In genomic region chr6:110054664-110055386, GRCh38 we compare ENCODE assay signal across 20 cellular contexts.
DNase-seq lines count a peak whose midpoint lies in the region; ATAC-seq, FAIRE-seq and TF ChIP-seq lines count a peak whose summit lies in the region.
"Had no signal": no experiment of that assay in that cellular context is flagged by ENCODE, and none has a peak within 500 bp of the region (broad histone marks: within the 10 kb centered on the region; RNA-seq: fewer than 3 reads in every experiment).

No MANE protein-coding gene starts in this region.

- CTCF ChIA-PET in H1 (lab: Charles Lee; ENCODE audit: partially characterized antibody): interaction anchor here (1.1 to 5.0 kb wide), 10 partner anchors 11 to 563 kb away, joined by 3 to 49 read pairs (median 13); partner anchors contain the start of gene DDO

- H4K91ac ChIP-seq in H1 (replicated peaks; ENCODE audit: insufficient read length, low read length): no peak overlapping the region

- no peak overlapping the region for H2BK5ac ChIP-seq in H1 (ENCODE audit: low read depth, low read length)

- H3K9ac ChIP-seq in BLaER1 treated with 17β-estradiol and CSF1 and Interleukin-3, amounts not matched to agents 10 nM and 100 nM: no peak overlapping the region
- no peak overlapping the region for H3K9ac ChIP-seq in H1 (replicated peaks in 1 of 4; ENCODE audit: extremely low read depth in 1 of 4, low read depth in 3 of 4, low read length in 3 of 4)
- H3K9ac ChIP-seq: SK-N-SH had no signal

- no peak overlapping the region for H2BK120ac ChIP-seq in H1 (replicated peaks; ENCODE audit: low read depth, low read length)

- no peak overlapping the region; the same call in 1 of the 2 replicates for H4K8ac ChIP-seq in H1 (ENCODE audit: extremely low read depth, insufficient read depth, low read length)

- no peak overlapping the region for H3K27ac ChIP-seq in BLaER1 treated with 17β-estradiol and CSF1 and Interleukin-3, amounts not matched to agents 10 nM and 100 nM
- no peak overlapping the region for H3K27ac ChIP-seq in H1 (ENCODE audit: low read depth, low read length)

- intact Hi-C loops in sciatic nerve (cut with DNase I): loop anchor here (5.0 kb wide), 1 partner anchor 348 kb away; no protein-coding TSS in a partner anchor

- no peak overlapping the region for H2BK15ac ChIP-seq in H1 (ENCODE audit: low read length)

- no peaks in the 10 kb centered on the region for H4K20me1 ChIP-seq in BLaER1 treated with 17β-estradiol and CSF1 and Interleukin-3, amounts not matched to agents 10 nM and 100 nM
- H4K20me1 ChIP-seq in H1 (replicated peaks in 1 of 2; ENCODE audit: control insufficient read depth in 1 of 2, insufficient read depth in 2 of 2, low read length in 2 of 2): no peaks in the 10 kb centered on the region

- H3K79me1 ChIP-seq in H1 (ENCODE audit: low read depth, low read length): no peaks in the 10 kb centered on the region

- no peak overlapping the region for H3K4me3 ChIP-seq in BLaER1 treated with 17β-estradiol and CSF1 and Interleukin-3, amounts not matched to agents 10 nM and 100 nM
- H3K4me3 ChIP-seq in H1 (ENCODE audit: extremely low read depth in 1 of 4, insufficient read depth in 2 of 4, low read depth in 3 of 4, low read length in 4 of 4) (no peak overlapping the region), HAP-1 (no peak overlapping the region)

- no peak overlapping the region for H3K23ac ChIP-seq in H1 (ENCODE audit: insufficient read length)

- no peak overlapping the region for H2AK5ac ChIP-seq in H1 (ENCODE audit: low read depth, low read length)

- H3K4me1 Mint-ChIP-seq in stimulated activated effector memory CD8-positive, alpha-beta T cell treated with anti-CD3 and anti-CD28 coated beads, Interleukin-12 subunit alpha, Interleukin-12 subunit beta, amount 100 ng/mL, for 72 hours: no peaks in the 10 kb centered on the region

- H3K36me3 Mint-ChIP-seq in stimulated activated effector memory CD8-positive, alpha-beta T cell treated with anti-CD3 and anti-CD28 coated beads, Interleukin-12 subunit alpha, Interleukin-12 subunit beta, amount 100 ng/mL, for 72 hours: no peaks in the 10 kb centered on the region
- H3K36me3 Mint-ChIP-seq: CD4-positive, alpha-beta memory T cell had no signal

- no peak for FAIRE-seq in H1 (lab: Jason Lieb, UNC)
- FAIRE-seq: GM18507, RCC 7860 had no signal

- H3K4ac ChIP-seq in H1 (replicated peaks; ENCODE audit: insufficient read length, low read depth, low read length): no peak overlapping the region

- H3K9me3 ChIP-seq in BLaER1 treated with 17β-estradiol and CSF1 and Interleukin-3, amounts not matched to agents 10 nM and 100 nM (replicated peaks in 1 of 11): no peaks in the 10 kb centered on the region
- H3K9me3 ChIP-seq in H1 (ENCODE audit: insufficient read depth in 2 of 2, low read depth in 1 of 2, low read length in 1 of 2): no peaks in the 10 kb centered on the region
- no peaks in the 10 kb centered on the region for H3K9me3 ChIP-seq in HAP-1
- H3K9me3 ChIP-seq: SK-N-SH had no signal

- no peak overlapping the region for H3K14ac ChIP-seq in H1 (ENCODE audit: insufficient read length)

- peak overlapping the region; percentile 91 for H2AFZ ChIP-seq in H1 (ENCODE audit: low read length)

- peak; percentile 24 for ATAC-seq in stimulated activated effector memory CD8-positive, alpha-beta T cell treated with anti-CD3 and anti-CD28 coated beads, Interleukin-12 subunit alpha, Interleukin-12 subunit beta, amount 100 ng/mL, for 72 hours
- ATAC-seq in GM21381 (IDR thresholded peaks at IDR 0.05; ENCODE audit: unreplicated experiment): no peak
- ATAC-seq in sciatic nerve: no peak

- DNase-seq in NCI-H748 (lab: John Stamatoyannopoulos, UW; ENCODE audit: unreplicated experiment) (peak; percentile 36), NCI-H748 treated with DMSO at 0.1 percent for 48 hours (lab: John Stamatoyannopoulos, UW) (no peak), H1 (ENCODE audit: low read depth in 1 of 2, low spot score in 2 of 2) (no peak), sciatic nerve (ENCODE audit: low spot score) (no peak), HAP-1 (ENCODE audit: low spot score in 2 of 2) (no peak)
- DNase-seq in stimulated activated effector memory CD8-positive, alpha-beta T cell treated with anti-CD3 and anti-CD28 coated beads, Interleukin-12 subunit alpha, Interleukin-12 subunit beta, amount 100 ng/mL, for 72 hours (ENCODE audit: low spot score in 2 of 2): peak in 1 of 2 donors; percentile 35
- DNase-seq: C1 segment of cervical spinal cord; CD4-positive, alpha-beta memory T cell; Kasumi-1; MV-4-11; NCI-H1436 treated with DMSO at 0.1 percent for 48 hours; NCI-H187 treated with DMSO at 0.1 percent for 48 hours; NCI-H446; OCI-M1; SIG-M5; SK-N-SH had no signal

- H3K27me3 ChIP-seq in BLaER1 treated with 17β-estradiol and CSF1 and Interleukin-3, amounts not matched to agents 10 nM and 100 nM: peaks cover 0 to 11% (median 5%) of the 10 kb centered on the region in 11 experiments; a peak in 4 of 22 replicates
- no peaks in the 10 kb centered on the region for H3K27me3 ChIP-seq in H1 (replicated peaks in 1 of 4; ENCODE audit: control insufficient read depth in 3 of 4, extremely low read depth in 1 of 4, insufficient read depth in 3 of 4, low read length in 3 of 4)
- H3K27me3 ChIP-seq in HAP-1 (ENCODE audit: low read depth): peaks cover 22% of the 10 kb centered on the region

- WGBS in H1 (ENCODE audit: extremely low coverage in 1 of 2, insufficient coverage in 1 of 2, insufficient read length in 1 of 2, insufficient replicate concordance in 2 of 2, low coverage in 1 of 2, low lambda C conversion rate in 2 of 2, missing lambda C conversion rate in 1 of 2), 2 experiments: 88% methylated on average over 15 of the region's 15 CpGs; no CpG with 5 or more reads in 1 of the 2 experiments

- no peak for TF ChIP-seq EP300 in H1 (IDR thresholded peaks at IDR 0.05; ENCODE audit: borderline replicate concordance in 1 of 2, low read depth in 2 of 2, low read length in 2 of 2)

- peak overlapping the region in 7 of 11 experiments; percentile 1 to 41 (median 36); a peak in 9 of 22 replicates for H3K4me2 ChIP-seq in BLaER1 treated with 17β-estradiol and CSF1 and Interleukin-3, amounts not matched to agents 10 nM and 100 nM
- no peak overlapping the region for H3K4me2 ChIP-seq in H1 (ENCODE audit: insufficient read depth in 1 of 2, low read depth in 2 of 2, low read length in 2 of 2)
- H3K4me2 ChIP-seq: SK-N-SH had no signal

- H3K27ac Mint-ChIP-seq in stimulated activated effector memory CD8-positive, alpha-beta T cell treated with anti-CD3 and anti-CD28 coated beads, Interleukin-12 subunit alpha, Interleukin-12 subunit beta, amount 100 ng/mL, for 72 hours: no peak overlapping the region

- no peak overlapping the region for H3K4me3 Mint-ChIP-seq in stimulated activated effector memory CD8-positive, alpha-beta T cell treated with anti-CD3 and anti-CD28 coated beads, Interleukin-12 subunit alpha, Interleukin-12 subunit beta, amount 100 ng/mL, for 72 hours
- H3K4me3 Mint-ChIP-seq: CD4-positive, alpha-beta memory T cell had no signal

- no peak for TF ChIP-seq POLR2A in H1 (IDR thresholded peaks at IDR 0.05; ENCODE audit: control extremely low read depth in 1 of 2, low read depth in 2 of 2, low read length in 2 of 2)

- H3K36me3 ChIP-seq in BLaER1 treated with 17β-estradiol and CSF1 and Interleukin-3, amounts not matched to agents 10 nM and 100 nM: no peaks in the 10 kb centered on the region
- H3K36me3 ChIP-seq in H1 (ENCODE audit: control insufficient read depth in 2 of 4, insufficient read depth in 4 of 4, low read length in 3 of 4) (no peaks in the 10 kb centered on the region), HAP-1 (replicated peaks) (no peaks in the 10 kb centered on the region; the same call in 1 of the 2 replicates)

- peaks cover 0 to 20% (median 10%) of the 10 kb centered on the region in 10 experiments; a peak in 7 of 20 replicates for H3K4me1 ChIP-seq in BLaER1 treated with 17β-estradiol and CSF1 and Interleukin-3, amounts not matched to agents 10 nM and 100 nM
- H3K4me1 ChIP-seq in H1 (replicated peaks in 1 of 4; ENCODE audit: control insufficient read depth in 3 of 4, insufficient read depth in 4 of 4, low read length in 3 of 4): peaks cover 0 to 3% (median 0%) of the 10 kb centered on the region in 4 experiments; a peak in 1 of 7 replicates
- H3K4me1 ChIP-seq in HAP-1: no peaks in the 10 kb centered on the region

- no peak overlapping the region for H2BK20ac ChIP-seq in H1 (ENCODE audit: low read length)

- in situ Hi-C loops in HAP-1 (cut with MboI; ENCODE audit: low sequenced_read_pairs): loop anchor here (25.0 kb wide), 1 partner anchor 332 kb away; no protein-coding TSS in a partner anchor

- POLR2A ChIA-PET in H1 (lab: Charles Lee; ENCODE audit: partially characterized antibody): interaction anchor here (1.3 kb wide), 1 partner anchor 25 kb away, joined by 3 read pairs; no protein-coding TSS in a partner anchor

- no peak overlapping the region for H3K56ac ChIP-seq in H1 (replicated peaks; ENCODE audit: insufficient read length, low read depth, low read length)

- H2BK12ac ChIP-seq in H1 (ENCODE audit: low read depth, low read length): no peak overlapping the region

- TF ChIP-seq CTCF in H1 (IDR thresholded peaks at IDR 0.05; ENCODE audit: control extremely low read depth in 1 of 3, insufficient read depth in 1 of 3, low read depth in 1 of 3, low read length in 3 of 3): no peak

- H3K9me3 Mint-ChIP-seq in stimulated activated effector memory CD8-positive, alpha-beta T cell treated with anti-CD3 and anti-CD28 coated beads, Interleukin-12 subunit alpha, Interleukin-12 subunit beta, amount 100 ng/mL, for 72 hours: no peaks in the 10 kb centered on the region
- H3K9me3 Mint-ChIP-seq: CD4-positive, alpha-beta memory T cell had no signal

- no peak overlapping the region for H4K5ac ChIP-seq in H1 (ENCODE audit: insufficient read length, low read depth, low read length)

- no peaks in the 10 kb centered on the region for H3K79me2 ChIP-seq in H1 (ENCODE audit: control insufficient read depth in 1 of 2, insufficient read depth in 2 of 2, low read length in 2 of 2)

- TF ChIP-seq RAD21 in H1 (IDR thresholded peaks at IDR 0.05 in 1 of 2, conservative IDR thresholded peaks at IDR 0.05 in 1 of 2; ENCODE audit: low read depth in 2 of 2, low read length in 2 of 2): no peak

- H3K23me2 ChIP-seq in H1 (ENCODE audit: low read depth, low read length): no peaks in the 10 kb centered on the region

- H3K18ac ChIP-seq in H1 (ENCODE audit: extremely low read depth, low read length): no peak overlapping the region

TF ChIP-seq in H1, 55 proteins besides CTCF, POLR2A, EP300 and RAD21:
- no peak for TF ChIP-seq BRCA1 (IDR thresholded peaks at IDR 0.05; ENCODE audit: low read depth, low read length)
- TF ChIP-seq CHD2 (IDR thresholded peaks at IDR 0.05; ENCODE audit: low read length): no peak
- no peak for TF ChIP-seq MAFK (IDR thresholded peaks at IDR 0.05; ENCODE audit: low read depth, low read length)
TF ChIP-seq in H1: peak in this region for 0.

Comparison
In these comparisons a context has a peak if more than half of its experiments do, and no peak if none do; other contexts are left out.
1. H3K4me2 ChIP-seq: peak in BLaER1 treated with 17β-estradiol and CSF1 and Interleukin-3, amounts not matched to agents 10 nM and 100 nM (7 of 11); none in H1 (0 of 2).